In genomic region chr2:128357561-128358370, GRCh38 we compare ENCODE assay signal across 17 cellular contexts. TPM values are rescaled to one million over a fixed set of nuclear protein-coding genes. Genes with fewer than 3 reads are reported as not detected.
A peak's percentile ranks its signal among the peaks of the same experiment; 100 is the strongest.
DNase-seq lines count a peak whose midpoint lies in the region; ATAC-seq and TF ChIP-seq lines count a peak whose summit lies in the region.
"Had no signal": no experiment of that assay in that cellular context is flagged by ENCODE, and none has a peak within 500 bp of the region (broad histone marks: within the 10 kb centered on the region; RNA-seq: fewer than 3 reads in every experiment).

No MANE protein-coding gene starts in this region.

- H3K9me3 Mint-ChIP-seq in activated CD4-positive, alpha-beta T cell treated with anti-CD3 and anti-CD28 coated beads, Interleukin-2, amount 10 ng/mL, durations not matched to agents 7 days and 5 days: peaks cover 3% of the 10 kb centered on the region

- H3K27ac ChIP-seq in colonic mucosa (no peak overlapping the region), upper lobe of right lung (no peak overlapping the region), substantia nigra (ENCODE audit: low read depth, low read length, poor library complexity, severe bottlenecking) (no peak overlapping the region)
- H3K27ac ChIP-seq: C4-2B had no signal

- H3K4me1 ChIP-seq in colonic mucosa (no peaks in the 10 kb centered on the region), upper lobe of right lung (peaks cover 9% of the 10 kb centered on the region)

- H3K27me3 ChIP-seq in colonic mucosa (no peaks in the 10 kb centered on the region), upper lobe of right lung (no peaks in the 10 kb centered on the region)

- H3K27me3 Mint-ChIP-seq in activated CD4-positive, alpha-beta T cell treated with anti-CD3 and anti-CD28 coated beads, Interleukin-2, amount 10 ng/mL, durations not matched to agents 7 days and 5 days: no peaks in the 10 kb centered on the region

- no peak overlapping the region for H3K27ac Mint-ChIP-seq in activated CD4-positive, alpha-beta T cell treated with anti-CD3 and anti-CD28 coated beads, Interleukin-2, amount 10 ng/mL, durations not matched to agents 7 days and 5 days

- DNase-seq in cardiac septum (ENCODE audit: low spot score): peak; percentile 47
- no peak for DNase-seq in Right ventricle myocardium superior
- peak; percentile 7 for DNase-seq in colonic mucosa
- DNase-seq in mesenteric fat pad (ENCODE audit: low spot score): peak; percentile 73
- peak; percentile 39 for DNase-seq in upper lobe of right lung
- no peak for DNase-seq in activated CD4-positive, alpha-beta T cell treated with anti-CD3 and anti-CD28 coated beads, Interleukin-2, amount 10 ng/mL, durations not matched to agents 7 days and 5 days
- no peak for DNase-seq in substantia nigra (lab: John Stamatoyannopoulos, UW)
- DNase-seq: DMS153, EL, KG1, NCI-H1436, NCI-H2029 treated with DMSO at 0.1 percent for 48 hours, NCI-H2171 treated with DMSO at 0.1 percent for 48 hours, NCI-H748 treated with DMSO at 0.1 percent for 48 hours, PC-3 had no signal

- no peaks in the 10 kb centered on the region for H3K9me3 ChIP-seq in colonic mucosa
- no peaks in the 10 kb centered on the region for H3K9me3 ChIP-seq in upper lobe of right lung

- CTCF ChIA-PET in activated CD4-positive, alpha-beta T cell treated with anti-CD3 and anti-CD28 coated beads, Interleukin-2, amount 10 ng/mL, durations not matched to agents 7 days and 5 days (lab: Charles Lee): interaction anchor here (0.5 kb wide), 1 partner anchor 353 kb away, joined by 3 read pairs; no protein-coding TSS in a partner anchor

- no peaks in the 10 kb centered on the region for H3K4me1 Mint-ChIP-seq in activated CD4-positive, alpha-beta T cell treated with anti-CD3 and anti-CD28 coated beads, Interleukin-2, amount 10 ng/mL, durations not matched to agents 7 days and 5 days

- no peak for TF ChIP-seq CTCF in colonic mucosa (IDR thresholded peaks at IDR 0.05)
- TF ChIP-seq CTCF in upper lobe of right lung (IDR thresholded peaks at IDR 0.05): no peak

- no peak overlapping the region for H3K9ac ChIP-seq in colonic mucosa (ENCODE audit: low read depth in 2 of 2, low read length in 2 of 2)

- intact Hi-C loops in cardiac septum (cut with DNase I): no loop called here
- intact Hi-C loops in Right ventricle myocardium superior (cut with DNase I): no loop called here
- intact Hi-C loops in colonic mucosa (cut with DNase I): no loop called here
- intact Hi-C loops in upper lobe of right lung (cut with DNase I): no loop called here

- H3K4me3 ChIP-seq in colonic mucosa (no peak overlapping the region), upper lobe of right lung (no peak overlapping the region)

- H3K4me3 Mint-ChIP-seq in activated CD4-positive, alpha-beta T cell treated with anti-CD3 and anti-CD28 coated beads, Interleukin-2, amount 10 ng/mL, durations not matched to agents 7 days and 5 days: no peak overlapping the region

- POLR2A ChIA-PET in activated CD4-positive, alpha-beta T cell treated with anti-CD3 and anti-CD28 coated beads, Interleukin-2, amount 10 ng/mL, durations not matched to agents 7 days and 5 days (lab: Charles Lee): no interaction called here

- H3K36me3 ChIP-seq in colonic mucosa (no peaks in the 10 kb centered on the region), upper lobe of right lung (no peaks in the 10 kb centered on the region)

- H3K36me3 Mint-ChIP-seq in activated CD4-positive, alpha-beta T cell treated with anti-CD3 and anti-CD28 coated beads, Interleukin-2, amount 10 ng/mL, durations not matched to agents 7 days and 5 days (ENCODE audit: low read depth): no peaks in the 10 kb centered on the region

- ATAC-seq in Right ventricle myocardium superior (ENCODE audit: poor library complexity) (no peak), upper lobe of right lung (no peak), HG03108 (IDR thresholded peaks at IDR 0.05; ENCODE audit: unreplicated experiment) (no peak)
- ATAC-seq: PC-3 had no signal

RNA-seq across cellular contexts. Expression of gene HS6ST1, which starts 39.1 kb away (rescaled TPM):
- total RNA-seq in cardiac septum: 14.4 TPM
- 35.1 TPM for total RNA-seq in Right ventricle myocardium superior
- total RNA-seq in colonic mucosa: 10 to 100 TPM; 19.3 to 22.9 TPM
- 38.4 TPM for total RNA-seq in mesenteric fat pad
- total RNA-seq in upper lobe of right lung: 33.2 TPM
- total RNA-seq in activated CD4-positive, alpha-beta T cell treated with anti-CD3 and anti-CD28 coated beads, Interleukin-2, amount 10 ng/mL, durations not matched to agents 7 days and 5 days: 1 to 10 TPM; 7.9 to 8.4 TPM

Comparison
In these comparisons a context has a peak if more than half of its experiments do, and no peak if none do; other contexts are left out.
1. DNase-seq: peak in cardiac septum (single experiment), colonic mucosa (single experiment), mesenteric fat pad (single experiment) and upper lobe of right lung (single experiment); none in Right ventricle myocardium superior (single experiment), activated CD4-positive, alpha-beta T cell treated with anti-CD3 and anti-CD28 coated beads, Interleukin-2, amount 10 ng/mL, durations not matched to agents 7 days and 5 days (single experiment) and substantia nigra (0 of 49).